In the genomic region with DNA sequence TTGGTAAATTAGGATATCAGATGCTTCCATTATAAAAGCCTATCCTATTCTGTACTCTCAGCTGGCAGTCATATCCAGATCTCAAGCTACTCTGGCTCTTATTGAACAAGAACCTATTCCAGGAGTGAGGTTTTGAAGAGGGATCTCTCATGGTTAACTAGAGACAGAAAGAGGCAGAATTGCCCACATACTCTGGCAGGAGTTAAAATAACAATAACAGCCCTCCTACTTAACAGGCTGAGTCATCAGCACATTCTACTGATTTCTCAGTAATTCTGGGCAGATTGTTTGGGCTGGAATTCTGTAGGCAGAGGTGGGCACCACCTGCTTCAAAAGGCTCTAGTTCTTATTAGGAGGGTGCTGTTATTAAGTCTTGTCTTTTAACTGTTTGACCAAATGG, we compare ENCODE assay signal across 14 cellular contexts.
DNase-seq lines count a peak whose midpoint lies in the region; ATAC-seq and TF ChIP-seq lines count a peak whose summit lies in the region.
"Had no signal": no experiment of that assay in that cellular context is flagged by ENCODE, and none has a peak within 500 bp of the region (broad histone marks: within the 10 kb centered on the region; RNA-seq: fewer than 3 reads in every experiment).

No MANE protein-coding gene starts in this region.

- no peaks in the 10 kb centered on the region for H3K27me3 Mint-ChIP-seq in GM23338 (ENCODE audit: insufficient read depth, low read depth, poor library complexity)
- no peaks in the 10 kb centered on the region for H3K27me3 Mint-ChIP-seq in CD8-positive, alpha-beta T cell (ENCODE audit: low read depth)

- intact Hi-C loops in CD8-positive, alpha-beta T cell (cut with DNase I, micrococcal nuclease), result no loop called here

- H4K20me1 ChIP-seq in GM23338 (replicated peaks; ENCODE audit: insufficient read depth), result no peaks in the 10 kb centered on the region
- H4K20me1 ChIP-seq in fibroblast of lung (ENCODE audit: control insufficient read depth, extremely low read depth, insufficient read depth, low read length), result no peaks in the 10 kb centered on the region

- H3K4me1 ChIP-seq in GM23338 (ENCODE audit: insufficient read depth) (peaks cover 17% of the 10 kb centered on the region), RWPE2 (ENCODE audit: insufficient read depth, poor library complexity, severe bottlenecking) (peaks cover 5% of the 10 kb centered on the region), fibroblast of lung (ENCODE audit: control insufficient read depth, extremely low read depth, insufficient read depth, low read length) (no peaks in the 10 kb centered on the region)
- H3K4me1 ChIP-seq in CD8-positive, alpha-beta T cell (ENCODE audit: insufficient read depth, low read length), result no peaks in the 10 kb centered on the region
- H3K4me1 ChIP-seq: lower lobe of right lung had no signal

- CTCF ChIA-PET in CD8-positive, alpha-beta T cell (lab: Charles Lee), result no interaction called here

- no peak overlapping the region for H3K4me3 Mint-ChIP-seq in GM23338
- H3K4me3 Mint-ChIP-seq in CD8-positive, alpha-beta T cell, result no peak overlapping the region

- no peaks in the 10 kb centered on the region for H3F3A ChIP-seq in GM23338 (replicated peaks; ENCODE audit: low read depth)

- no peaks in the 10 kb centered on the region for H3K27me3 ChIP-seq in GM23338 (ENCODE audit: insufficient read depth)
- H3K27me3 ChIP-seq in RWPE2 (ENCODE audit: insufficient read depth, poor library complexity, severe bottlenecking), result no peaks in the 10 kb centered on the region
- H3K27me3 ChIP-seq in fibroblast of lung (ENCODE audit: control insufficient read depth, insufficient read depth, low read length), result no peaks in the 10 kb centered on the region
- H3K27me3 ChIP-seq in CD8-positive, alpha-beta T cell (ENCODE audit: insufficient read depth, low read length), result no peaks in the 10 kb centered on the region

- H3K36me3 ChIP-seq in GM23338 (ENCODE audit: insufficient read depth) (no peaks in the 10 kb centered on the region), RWPE2 (ENCODE audit: low read depth) (no peaks in the 10 kb centered on the region), fibroblast of lung (ENCODE audit: control insufficient read depth, insufficient read depth, low read length) (no peaks in the 10 kb centered on the region)
- H3K36me3 ChIP-seq in CD8-positive, alpha-beta T cell (ENCODE audit: insufficient read depth, low read length), result no peaks in the 10 kb centered on the region
- H3K36me3 ChIP-seq: lower lobe of right lung had no signal

- H3K4me3 ChIP-seq in GM23338, result no peak overlapping the region
- H3K4me3 ChIP-seq in RWPE2 (ENCODE audit: severe bottlenecking), result no peak overlapping the region
- H3K4me3 ChIP-seq in fibroblast of lung (replicated peaks in 1 of 4; ENCODE audit: control extremely low read depth in 1 of 4, insufficient read depth in 1 of 4, low read depth in 3 of 4, low read length in 4 of 4), result no peak overlapping the region
- H3K4me3 ChIP-seq in retinal pigment epithelial cell (ENCODE audit: low read length), result no peak overlapping the region
- no peak overlapping the region for H3K4me3 ChIP-seq in CD8-positive, alpha-beta T cell (ENCODE audit: low read depth, low read length)
- H3K4me3 ChIP-seq: lower lobe of right lung had no signal

- TF ChIP-seq CTCF in GM23338 (conservative IDR thresholded peaks at IDR 0.05; ENCODE audit: low read depth in 2 of 2) (no peak), RWPE2 (IDR thresholded peaks at IDR 0.05; ENCODE audit: poor library complexity, severe bottlenecking) (no peak), fibroblast of lung (conservative IDR thresholded peaks at IDR 0.05 in 1 of 2, IDR thresholded peaks at IDR 0.05 in 1 of 2; ENCODE audit: low read depth in 1 of 2, low read length in 2 of 2) (no peak), retinal pigment epithelial cell (conservative IDR thresholded peaks at IDR 0.05; ENCODE audit: low read depth, low read length) (no peak)
- TF ChIP-seq CTCF in CD8-positive, alpha-beta T cell (IDR thresholded peaks at IDR 0.05), result no peak

- ATAC-seq in GM23338, result peak; percentile 48
- ATAC-seq in RWPE2 (ENCODE audit: low read depth), result peak; percentile 82
- no peak for ATAC-seq in GM18517 (IDR thresholded peaks at IDR 0.05; ENCODE audit: unreplicated experiment)
- ATAC-seq in CD8-positive, alpha-beta T cell, result no peak
- ATAC-seq: lower lobe of right lung had no signal

- H3K27ac ChIP-seq in GM23338 (ENCODE audit: low read depth) (no peak overlapping the region), RWPE2 (ENCODE audit: poor library complexity, severe bottlenecking) (no peak overlapping the region), fibroblast of lung (ENCODE audit: insufficient read depth, low read length) (no peak overlapping the region)
- H3K27ac ChIP-seq in CD8-positive, alpha-beta T cell (ENCODE audit: low read depth, low read length), result no peak overlapping the region
- H3K27ac ChIP-seq: lower lobe of right lung had no signal

- H3K9me3 Mint-ChIP-seq in GM23338, result no peaks in the 10 kb centered on the region
- no peaks in the 10 kb centered on the region for H3K9me3 Mint-ChIP-seq in CD8-positive, alpha-beta T cell

- H2AFZ ChIP-seq in GM23338 (peak overlapping the region; percentile 20; the same call in 1 of the 2 replicates), fibroblast of lung (ENCODE audit: low read length) (no peak overlapping the region)

- H3K36me3 Mint-ChIP-seq in GM23338 (ENCODE audit: low read depth), result no peaks in the 10 kb centered on the region
- no peaks in the 10 kb centered on the region for H3K36me3 Mint-ChIP-seq in CD8-positive, alpha-beta T cell

- H3K79me2 ChIP-seq in GM23338 (replicated peaks; ENCODE audit: insufficient read depth) (no peaks in the 10 kb centered on the region), fibroblast of lung (ENCODE audit: control insufficient read depth, insufficient read depth, low read length) (no peaks in the 10 kb centered on the region)

- POLR2A ChIA-PET in CD8-positive, alpha-beta T cell (lab: Charles Lee), result no interaction called here

- no peaks in the 10 kb centered on the region for H3K9me2 ChIP-seq in GM23338 (ENCODE audit: insufficient read depth)

- H3K9ac ChIP-seq in fibroblast of lung (ENCODE audit: insufficient read depth, low read length), result no peak overlapping the region

- H3K4me2 ChIP-seq in GM23338 (peak overlapping the region; percentile 58), fibroblast of lung (ENCODE audit: extremely low read depth, insufficient read depth, low read length) (no peak overlapping the region)

- H3K9me3 ChIP-seq in RWPE2 (ENCODE audit: severe bottlenecking), result no peaks in the 10 kb centered on the region
- no peaks in the 10 kb centered on the region for H3K9me3 ChIP-seq in fibroblast of lung (ENCODE audit: control insufficient read depth, insufficient read depth, low read depth, low read length)
- H3K9me3 ChIP-seq in CD8-positive, alpha-beta T cell (ENCODE audit: low read length), result no peaks in the 10 kb centered on the region
- H3K9me3 ChIP-seq: lower lobe of right lung had no signal

- peak overlapping the region; percentile 72 for H3K27ac Mint-ChIP-seq in GM23338
- H3K27ac Mint-ChIP-seq in CD8-positive, alpha-beta T cell, result no peak overlapping the region

- peaks cover 16% of the 10 kb centered on the region for H3K4me1 Mint-ChIP-seq in GM23338
- no peaks in the 10 kb centered on the region for H3K4me1 Mint-ChIP-seq in CD8-positive, alpha-beta T cell (ENCODE audit: low read depth)

- peak; percentile 41 for DNase-seq in GM23338 (ENCODE audit: low spot score)
- DNase-seq in RWPE2 (ENCODE audit: low spot score), result no peak
- DNase-seq in fibroblast of lung (ENCODE audit: low read depth in 2 of 2), result peak; percentile 51 to 87
- DNase-seq in retinal pigment epithelial cell (ENCODE audit: low read depth), result peak; percentile 70
- DNase-seq in SW480 (ENCODE audit: low spot score), result no peak
- no peak for DNase-seq in NCI-H2081 (lab: John Stamatoyannopoulos, UW)
- no peak for DNase-seq in CD8-positive, alpha-beta T cell
- DNase-seq: activated CD8-positive, alpha-beta memory T cell treated with anti-CD3 and anti-CD28 coated beads, Interleukin-2, amount 50 U/mL, for 48 hours; central memory CD4-positive, alpha-beta T cell; lower lobe of right lung; NCI-H1930; retina; RPMI8226 had no signal

TF ChIP-seq in GM23338, 12 proteins besides CTCF, POLR2A, EP300 and RAD21:
- no peak for TF ChIP-seq JUNB (IDR thresholded peaks at IDR 0.05; ENCODE audit: unreplicated experiment)
- TF ChIP-seq ZNF331 (CRISPR knock-in tag; IDR thresholded peaks at IDR 0.05; ENCODE audit: low read depth), result no peak

Comparison
In these comparisons a context has a peak if more than half of its experiments do, and no peak if none do; other contexts are left out.
1. ATAC-seq: peak in GM23338 (single experiment) and RWPE2 (single experiment); none in GM18517 (single experiment) and CD8-positive, alpha-beta T cell (single experiment).
2. DNase-seq: peak in GM23338 (single experiment), fibroblast of lung (2 of 2) and retinal pigment epithelial cell (single experiment); none in RWPE2 (single experiment), SW480 (single experiment), NCI-H2081 (0 of 2) and CD8-positive, alpha-beta T cell (0 of 7).